In the genomic region with DNA sequence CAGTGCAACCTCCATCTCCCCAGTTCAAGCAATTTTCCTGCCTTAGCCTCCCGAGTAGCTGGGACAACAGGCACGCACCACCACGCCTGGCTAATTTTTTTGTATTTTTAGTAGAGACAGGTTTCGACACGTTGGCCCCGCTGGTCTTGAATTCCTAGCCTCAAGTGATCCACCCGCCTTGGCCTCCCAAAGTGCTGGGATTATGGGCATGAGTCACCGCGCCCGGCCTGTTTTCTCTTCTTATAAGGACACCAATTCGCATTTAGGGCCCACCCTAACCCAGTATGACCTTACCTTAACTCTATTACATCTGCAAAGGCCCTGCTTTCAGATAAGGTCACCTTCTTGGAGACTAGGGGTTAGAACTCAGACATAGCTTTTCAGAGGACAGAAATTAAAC, we compare ENCODE assay signal across 20 cellular contexts. TPM values are rescaled to one million over a fixed set of nuclear protein-coding genes. Genes with fewer than 3 reads are reported as not detected.
A peak's percentile ranks its signal among the peaks of the same experiment; 100 is the strongest.
DNase-seq lines count a peak whose midpoint lies in the region; ATAC-seq, FAIRE-seq and TF ChIP-seq lines count a peak whose summit lies in the region.
"Had no signal": no experiment of that assay in that cellular context is flagged by ENCODE, and none has a peak within 500 bp of the region (broad histone marks: within the 10 kb centered on the region; RNA-seq: fewer than 3 reads in every experiment).

No MANE protein-coding gene starts in this region.

- DNase-seq in natural killer cell treated with Interleukin-12 subunit alpha and Interleukin-12 subunit beta and Interleukin-15 and Interleukin-18, amount 100 ng/mL, for 72 hours (ENCODE audit: low spot score), result peak; percentile 47
- DNase-seq in natural killer cell, result no peak
- peak; percentile 64 for DNase-seq in epithelial cell of esophagus (ENCODE audit: low read depth)
- no peak for DNase-seq in HepG2 (ENCODE audit: low spot score)
- DNase-seq in type B pancreatic cell (ENCODE audit: extremely low spot score, unreplicated experiment), result no peak
- no peak for DNase-seq in HCEC 1CT
- DNase-seq in PC-3, result no peak
- DNase-seq in NCI-H526 (lab: John Stamatoyannopoulos, UW), result no peak
- DNase-seq: 8988T; Calu3; CD8-positive, alpha-beta T cell; DMS79 treated with DMSO at 0.1 percent for 48 hours; GF-D8; HFFc6; IMR-90 had no signal

- H3K27ac Mint-ChIP-seq in natural killer cell treated with Interleukin-12 subunit alpha and Interleukin-12 subunit beta and Interleukin-15 and Interleukin-18, amount 100 ng/mL, for 72 hours, result no peak overlapping the region
- no peak overlapping the region for H3K27ac Mint-ChIP-seq in natural killer cell
- peak overlapping the region; percentile 26 for H3K27ac Mint-ChIP-seq in type B pancreatic cell
- H3K27ac Mint-ChIP-seq: CD8-positive, alpha-beta T cell; HFFc6 had no signal

- no TSS peak for BruUV-seq in HepG2 (replicated peaks; lab: Mats Ljungman, UMichigan)
- BruUV-seq in PC-3 (replicated peaks; lab: Mats Ljungman, UMichigan), result no TSS peak

- H3K79me2 ChIP-seq in HepG2 (ENCODE audit: insufficient read depth, low read length) (no peaks in the 10 kb centered on the region), PC-3 (ENCODE audit: low read length) (no peaks in the 10 kb centered on the region)

- POLR2A ChIA-PET in HepG2 (lab: Yijun Ruan, JAX) (interaction anchor here (1.6 kb wide), 1 partner anchor 13 kb away, joined by 3 read pairs; no protein-coding TSS in a partner anchor), PC-3 (lab: Charles Lee; ENCODE audit: unreplicated experiment) (no interaction called here)

- no peaks in the 10 kb centered on the region for H3K27me3 Mint-ChIP-seq in natural killer cell treated with Interleukin-12 subunit alpha and Interleukin-12 subunit beta and Interleukin-15 and Interleukin-18, amount 100 ng/mL, for 72 hours
- H3K27me3 Mint-ChIP-seq in natural killer cell (ENCODE audit: low read depth in 2 of 2), result no peaks in the 10 kb centered on the region
- peaks cover 4% of the 10 kb centered on the region for H3K27me3 Mint-ChIP-seq in type B pancreatic cell

- no peaks in the 10 kb centered on the region for H3K9me2 ChIP-seq in PC-3 (replicated peaks; ENCODE audit: low read length)

- H3K27ac ChIP-seq in HepG2 (ENCODE audit: extremely low read length, insufficient read depth, low read length), result peak overlapping the region; percentile 43
- no peak overlapping the region for H3K27ac ChIP-seq in PC-3 (ENCODE audit: low read length)
- H3K27ac ChIP-seq: BLaER1 treated with 17β-estradiol and CSF1 and Interleukin-3, amounts not matched to agents 10 nM and 100 nM; HL-60 had no signal

- H3K4me2 ChIP-seq in HepG2 (ENCODE audit: low read depth, low read length) (0 out of 2 replicates have a peak overlapping the region, but pooled peaks have one; percentile 12), PC-3 (ENCODE audit: low read length) (no peak overlapping the region)
- H3K4me2 ChIP-seq: BLaER1 treated with 17β-estradiol and CSF1 and Interleukin-3, amounts not matched to agents 10 nM and 100 nM had no signal

- no peak for ATAC-seq in natural killer cell treated with Interleukin-12 subunit alpha and Interleukin-12 subunit beta and Interleukin-15 and Interleukin-18, amount 100 ng/mL, for 72 hours
- no peak for ATAC-seq in natural killer cell
- ATAC-seq in HepG2, result no peak
- ATAC-seq in PC-3, result no peak
- ATAC-seq: CD8-positive, alpha-beta T cell; GM12878 had no signal

- no peaks in the 10 kb centered on the region for H3F3A ChIP-seq in PC-3 (ENCODE audit: low read length, unreplicated experiment)

- H3K36me3 Mint-ChIP-seq in natural killer cell treated with Interleukin-12 subunit alpha and Interleukin-12 subunit beta and Interleukin-15 and Interleukin-18, amount 100 ng/mL, for 72 hours, result no peaks in the 10 kb centered on the region
- H3K36me3 Mint-ChIP-seq in natural killer cell, result no peaks in the 10 kb centered on the region
- no peaks in the 10 kb centered on the region for H3K36me3 Mint-ChIP-seq in type B pancreatic cell

- no peak for TF ChIP-seq RAD21 in HepG2 (CRISPR knock-in tag; IDR thresholded peaks at IDR 0.05)

- H3K4me3 Mint-ChIP-seq in natural killer cell treated with Interleukin-12 subunit alpha and Interleukin-12 subunit beta and Interleukin-15 and Interleukin-18, amount 100 ng/mL, for 72 hours, result no peak overlapping the region
- H3K4me3 Mint-ChIP-seq in natural killer cell (no peak overlapping the region), type B pancreatic cell (no peak overlapping the region)
- H3K4me3 Mint-ChIP-seq: CD8-positive, alpha-beta T cell; HFFc6 had no signal

- H3K4me1 ChIP-seq in HepG2 (ENCODE audit: insufficient read depth, low read length) (peaks cover 80% of the 10 kb centered on the region), PC-3 (ENCODE audit: insufficient read depth, low read length) (no peaks in the 10 kb centered on the region)

- 0 out of 2 replicates have a peak overlapping the region, but pooled peaks have one; percentile 15 for H3K9ac ChIP-seq in HepG2 (ENCODE audit: insufficient read depth, low read depth, low read length)
- no peak overlapping the region for H3K9ac ChIP-seq in PC-3 (ENCODE audit: low read length)
- H3K9ac ChIP-seq: BLaER1 treated with 17β-estradiol and CSF1 and Interleukin-3, amounts not matched to agents 10 nM and 100 nM had no signal

- H3K4me1 Mint-ChIP-seq in natural killer cell treated with Interleukin-12 subunit alpha and Interleukin-12 subunit beta and Interleukin-15 and Interleukin-18, amount 100 ng/mL, for 72 hours (ENCODE audit: low read depth in 2 of 2), result peaks cover 0 to 3% of the 10 kb centered on the region in 2 donors
- H3K4me1 Mint-ChIP-seq in natural killer cell, result no peaks in the 10 kb centered on the region
- H3K4me1 Mint-ChIP-seq in type B pancreatic cell (ENCODE audit: unreplicated experiment), result peaks cover 8% of the 10 kb centered on the region

- H4K20me1 ChIP-seq in HepG2 (ENCODE audit: insufficient read depth, low read length) (no peaks in the 10 kb centered on the region), PC-3 (ENCODE audit: low read length) (no peaks in the 10 kb centered on the region)

- no peaks in the 10 kb centered on the region for H3K9me3 Mint-ChIP-seq in natural killer cell treated with Interleukin-12 subunit alpha and Interleukin-12 subunit beta and Interleukin-15 and Interleukin-18, amount 100 ng/mL, for 72 hours
- no peaks in the 10 kb centered on the region for H3K9me3 Mint-ChIP-seq in natural killer cell
- H3K9me3 Mint-ChIP-seq in type B pancreatic cell, result no peaks in the 10 kb centered on the region
- H3K9me3 Mint-ChIP-seq: CD8-positive, alpha-beta T cell; HFFc6 had no signal

- H3K27me3 ChIP-seq in HepG2 (ENCODE audit: control insufficient read depth in 1 of 2, insufficient read depth in 2 of 2, low read length in 2 of 2), result no peaks in the 10 kb centered on the region
- H3K27me3 ChIP-seq in PC-3 (ENCODE audit: low read length), result no peaks in the 10 kb centered on the region
- H3K27me3 ChIP-seq: BLaER1 treated with 17β-estradiol and CSF1 and Interleukin-3, amounts not matched to agents 10 nM and 100 nM had no signal

- no peak for TF ChIP-seq EP300 in HepG2 (IDR thresholded peaks at IDR 0.05; ENCODE audit: low read depth in 2 of 2, low read length in 2 of 2)
- no peak for TF ChIP-seq EP300 in HepG2 (CRISPR knock-in tag; IDR thresholded peaks at IDR 0.05; ENCODE audit: borderline replicate concordance)

- H3K4me3 ChIP-seq in epithelial cell of esophagus (ENCODE audit: low read length) (no peak overlapping the region), HepG2 (replicated peaks in 1 of 3; ENCODE audit: insufficient read depth in 1 of 3, low read depth in 2 of 3, low read length in 3 of 3) (no peak overlapping the region), PC-3 (ENCODE audit: low read length) (no peak overlapping the region)
- H3K4me3 ChIP-seq: BLaER1 treated with 17β-estradiol and CSF1 and Interleukin-3, amounts not matched to agents 10 nM and 100 nM; GM12878; HAP-1 had no signal

- TF ChIP-seq POLR2A in HepG2 (IDR thresholded peaks at IDR 0.05; ENCODE audit: insufficient read depth in 1 of 2, low read depth in 2 of 2, low read length in 2 of 2), result no peak

- 92% methylated on average over 11 of the region's 11 CpGs for WGBS in HepG2 (ENCODE audit: low lambda C conversion rate)

- CTCF ChIA-PET in HepG2 (lab: Yijun Ruan, JAX; ENCODE audit: low intra/inter-chr PET ratio, low total read pairs) (no interaction called here), PC-3 (lab: Charles Lee) (no interaction called here)

- H3K36me3 ChIP-seq in HepG2 (replicated peaks in 1 of 2; ENCODE audit: control insufficient read depth in 1 of 2, insufficient read depth in 2 of 2, low read length in 2 of 2) (no peaks in the 10 kb centered on the region), PC-3 (ENCODE audit: low read depth, low read length) (no peaks in the 10 kb centered on the region)
- H3K36me3 ChIP-seq: HAP-1 had no signal

- in situ Hi-C loops in HepG2 (cut with HindIII; ENCODE audit: extremely low pct_ligation_motif_present, low pct_unique_long_range_greater_than_20kb), result no loop called here

- H2AFZ ChIP-seq in HepG2 (ENCODE audit: low read length) (no peak overlapping the region), PC-3 (ENCODE audit: low read length) (no peak overlapping the region)

- no peak for FAIRE-seq in HepG2 (lab: Jason Lieb, UNC)
- FAIRE-seq: GM12878, H1 had no signal

- TF ChIP-seq CTCF in natural killer cell (IDR thresholded peaks at IDR 0.05) (no peak), epithelial cell of esophagus (IDR thresholded peaks at IDR 0.05; ENCODE audit: insufficient read depth, low read depth, low read length, missing control alignments) (no peak), HepG2 (CRISPR knock-in tag; IDR thresholded peaks at IDR 0.05) (no peak), type B pancreatic cell (conservative IDR thresholded peaks at IDR 0.05) (no peak), PC-3 (conservative IDR thresholded peaks at IDR 0.05; ENCODE audit: low read depth, low read length) (no peak)

- intact Hi-C loops in natural killer cell (cut with micrococcal nuclease), result no loop called here
- intact Hi-C loops in HepG2 (cut with micrococcal nuclease; ENCODE audit: unreplicated experiment), result no loop called here
- intact Hi-C loops in PC-3 (cut with micrococcal nuclease), result no loop called here

- H3K9me3 ChIP-seq in HepG2 (ENCODE audit: low read length) (no peaks in the 10 kb centered on the region), PC-3 (ENCODE audit: low read length) (no peaks in the 10 kb centered on the region)
- H3K9me3 ChIP-seq: BLaER1 treated with 17β-estradiol and CSF1 and Interleukin-3, amounts not matched to agents 10 nM and 100 nM; HAP-1 had no signal

RNA-seq across cellular contexts. Expression of a gene that starts 35.1 kb away (rescaled TPM):
- 10 to 100 TPM; 22.0 to 38.1 TPM for total RNA-seq in natural killer cell treated with Interleukin-12 subunit alpha and Interleukin-12 subunit beta and Interleukin-15 and Interleukin-18, amount 100 ng/mL, for 72 hours
- 10 to 100 TPM; 13.9 to 16.5 (median 14.2) TPM for total RNA-seq in natural killer cell
- 10.3 and 25.9 TPM in 2 replicates for total RNA-seq in HepG2 (2016; rRNA removed; fragmentation: Illumina TruSeq; extraction: Trizol)
- total RNA-seq in HepG2 (2016; cell fraction: cytosol; rRNA removed; fragmentation: Illumina TruSeq; extraction: Trizol; ENCODE audit: low read depth), result 8.7 and 12.1 TPM in 2 replicates
- total RNA-seq in HepG2 (2016; cell fraction: insoluble cytoplasmic fraction; rRNA removed; fragmentation: Illumina TruSeq; extraction: Trizol), result 7.7 and 28.3 TPM in 2 replicates
- 7.4 and 8.8 TPM in 2 replicates for total RNA-seq in HepG2 (2016; cell fraction: membrane; rRNA removed; fragmentation: Illumina TruSeq; extraction: Trizol)
- total RNA-seq in HepG2 (2016; cell fraction: nucleus; rRNA removed; fragmentation: Illumina TruSeq; extraction: Trizol), result 36.6 and 39.6 TPM in 2 replicates
- 31.4 and 42.7 TPM in 2 replicates for polyA plus RNA-seq in HepG2 (2011; rRNA removed)
- 22.8 and 35.4 TPM in 2 replicates for polyA plus RNA-seq in HepG2 (2011; cell fraction: cytosol; rRNA removed)
- polyA plus RNA-seq in HepG2 (2011; cell fraction: nucleus; rRNA removed), result 190 and 235 TPM in 2 replicates
- polyA plus RNA-seq in HepG2 (2012), result 15.9 and 23.9 TPM in 2 replicates
- 6.6 and 8.6 TPM in 2 replicates for polyA plus RNA-seq in HepG2 (2016; cell fraction: cytosol; fragmentation: Illumina TruSeq; extraction: Trizol; ENCODE audit: low read depth)
- 8.4 and 9.9 TPM in 2 replicates for polyA plus RNA-seq in HepG2 (2016; cell fraction: insoluble cytoplasmic fraction; fragmentation: Illumina TruSeq; extraction: Trizol; ENCODE audit: low read depth)
- 8.4 and 9.5 TPM in 2 replicates for polyA plus RNA-seq in HepG2 (2016; cell fraction: membrane; fragmentation: Illumina TruSeq; extraction: Trizol; ENCODE audit: low read depth)
- polyA plus RNA-seq in HepG2 (2016; cell fraction: nucleus; fragmentation: Illumina TruSeq; extraction: Trizol; ENCODE audit: insufficient read depth, low read depth), result 56.7 and 60.0 TPM in 2 replicates
- 88.8 and 105 TPM in 2 replicates for polyA minus RNA-seq in HepG2 (2011; rRNA and poly(A)+ RNA removed; ENCODE audit: low replicate concordance)
- 24.3 and 32.2 TPM in 2 replicates for polyA minus RNA-seq in HepG2 (2011; cell fraction: cytosol; rRNA and poly(A)+ RNA removed)
- polyA minus RNA-seq in HepG2 (2011; cell fraction: nucleus; rRNA and poly(A)+ RNA removed), result 57.3 and 75.8 TPM in 2 replicates
- total RNA-seq in type B pancreatic cell (ENCODE audit: low replicate concordance), result 29.1 and 45.2 TPM in 2 replicates
- total RNA-seq in PC-3 (2014; rRNA removed), result 49.9 and 90.0 TPM in 2 replicates

RNA-seq across cellular contexts. Expression of a gene that starts 39.4 kb away (rescaled TPM):
- total RNA-seq in natural killer cell treated with Interleukin-12 subunit alpha and Interleukin-12 subunit beta and Interleukin-15 and Interleukin-18, amount 100 ng/mL, for 72 hours, result 10 to 100 TPM; 18.3 to 22.8 TPM
- total RNA-seq in natural killer cell (10 to 100 TPM; 34.6 to 50.3 (median 41.8) TPM), HepG2 (2016; rRNA removed; fragmentation: Illumina TruSeq; extraction: Trizol) (13.5 and 18.3 TPM in 2 replicates), type B pancreatic cell (ENCODE audit: low replicate concordance) (10.0 and 13.4 TPM in 2 replicates), PC-3 (2014; rRNA removed) (8.0 and 8.8 TPM in 2 replicates)
- 7.8 and 11.9 TPM in 2 replicates for total RNA-seq in HepG2 (2016; cell fraction: cytosol; rRNA removed; fragmentation: Illumina TruSeq; extraction: Trizol; ENCODE audit: low read depth)
- total RNA-seq in HepG2 (2016; cell fraction: insoluble cytoplasmic fraction; rRNA removed; fragmentation: Illumina TruSeq; extraction: Trizol), result 11.8 and 19.3 TPM in 2 replicates
- total RNA-seq in HepG2 (2016; cell fraction: membrane; rRNA removed; fragmentation: Illumina TruSeq; extraction: Trizol), result 17.0 and 18.4 TPM in 2 replicates
- 11.9 and 13.2 TPM in 2 replicates for total RNA-seq in HepG2 (2016; cell fraction: nucleus; rRNA removed; fragmentation: Illumina TruSeq; extraction: Trizol)
- 12.8 and 13.0 TPM in 2 replicates for polyA plus RNA-seq in HepG2 (2011; rRNA removed)
- 9.1 and 13.2 TPM in 2 replicates for polyA plus RNA-seq in HepG2 (2011; cell fraction: cytosol; rRNA removed)
- polyA plus RNA-seq in HepG2 (2011; cell fraction: nucleus; rRNA removed), result 30.2 and 33.7 TPM in 2 replicates
- 8.4 and 11.8 TPM in 2 replicates for polyA plus RNA-seq in HepG2 (2012)
- 6.8 and 7.9 TPM in 2 replicates for polyA plus RNA-seq in HepG2 (2016; cell fraction: cytosol; fragmentation: Illumina TruSeq; extraction: Trizol; ENCODE audit: low read depth)
- polyA plus RNA-seq in HepG2 (2016; cell fraction: insoluble cytoplasmic fraction; fragmentation: Illumina TruSeq; extraction: Trizol; ENCODE audit: low read depth), result 13.4 and 18.3 TPM in 2 replicates
- polyA plus RNA-seq in HepG2 (2016; cell fraction: membrane; fragmentation: Illumina TruSeq; extraction: Trizol; ENCODE audit: low read depth), result 10.4 and 12.8 TPM in 2 replicates
- 30.3 and 30.4 TPM in 2 replicates for polyA plus RNA-seq in HepG2 (2016; cell fraction: nucleus; fragmentation: Illumina TruSeq; extraction: Trizol; ENCODE audit: insufficient read depth, low read depth)
- 2.5 and 24.9 TPM in 2 replicates for polyA minus RNA-seq in HepG2 (2011; rRNA and poly(A)+ RNA removed; ENCODE audit: low replicate concordance)
- 5.7 and 5.9 TPM in 2 replicates for polyA minus RNA-seq in HepG2 (2011; cell fraction: cytosol; rRNA and poly(A)+ RNA removed)
- polyA minus RNA-seq in HepG2 (2011; cell fraction: nucleus; rRNA and poly(A)+ RNA removed), result 7.7 and 8.0 TPM in 2 replicates

Comparison
In these comparisons a context has a peak if more than half of its experiments do, and no peak if none do; other contexts are left out.
1. DNase-seq: peak in natural killer cell treated with Interleukin-12 subunit alpha and Interleukin-12 subunit beta and Interleukin-15 and Interleukin-18, amount 100 ng/mL, for 72 hours (single experiment) and epithelial cell of esophagus (single experiment); none in natural killer cell (single experiment), HepG2 (single experiment), type B pancreatic cell (single experiment), HCEC 1CT (single experiment), PC-3 (single experiment) and NCI-H526 (0 of 2).